ENCODE assay signal across 1 cellular context in genomic region chr2:11516984-11517648, GRCh38.
TF ChIP-seq lines count a peak whose summit lies in the region.

No MANE protein-coding gene starts in this region.

TF ChIP-seq in HepG2, 621 proteins besides CTCF, POLR2A, EP300 and RAD21 (continues in another document):
- TF ChIP-seq ZNF567 (CRISPR knock-in tag; IDR thresholded peaks at IDR 0.05; ENCODE audit: borderline replicate concordance) = no peak
- no peak for TF ChIP-seq ETV6 (CRISPR knock-in tag; conservative IDR thresholded peaks at IDR 0.05)
- no peak for TF ChIP-seq RERE (CRISPR knock-in tag; IDR thresholded peaks at IDR 0.05; ENCODE audit: low read depth)
- no peak for TF ChIP-seq ZNF775 (CRISPR knock-in tag; IDR thresholded peaks at IDR 0.05; ENCODE audit: borderline replicate concordance)
- 0 out of 2 replicates have a peak, but pooled peaks have one; percentile 39 for TF ChIP-seq EED (CRISPR knock-in tag; IDR thresholded peaks at IDR 0.05)
- TF ChIP-seq CENPX (CRISPR knock-in tag; IDR thresholded peaks at IDR 0.05) = no peak
- no peak for TF ChIP-seq JDP2 (CRISPR knock-in tag; IDR thresholded peaks at IDR 0.05; ENCODE audit: borderline replicate concordance)
- no peak for TF ChIP-seq TEF (CRISPR knock-in tag; IDR thresholded peaks at IDR 0.05)
- TF ChIP-seq RBFOX2 (IDR thresholded peaks at IDR 0.05; ENCODE audit: low read depth, low read length) = no peak
- no peak for TF ChIP-seq ZNF501 (CRISPR knock-in tag; IDR thresholded peaks at IDR 0.05)
- no peak for TF ChIP-seq ERF (CRISPR knock-in tag; IDR thresholded peaks at IDR 0.05)
- TF ChIP-seq, protein P1, sequence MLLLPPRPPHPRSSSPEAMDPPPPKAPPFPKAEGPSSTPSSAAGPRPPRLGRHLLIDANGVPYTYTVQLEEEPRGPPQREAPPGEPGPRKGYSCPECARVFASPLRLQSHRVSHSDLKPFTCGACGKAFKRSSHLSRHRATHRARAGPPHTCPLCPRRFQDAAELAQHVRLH (CRISPR knock-in tag; IDR thresholded peaks at IDR 0.05; ENCODE audit: borderline replicate concordance, low read depth) = no peak
- TF ChIP-seq ZBTB38 (CRISPR knock-in tag; IDR thresholded peaks at IDR 0.05) = peak; percentile 82
- no peak for TF ChIP-seq ZMYM2 (CRISPR knock-in tag; IDR thresholded peaks at IDR 0.05)
- TF ChIP-seq, protein P2, sequence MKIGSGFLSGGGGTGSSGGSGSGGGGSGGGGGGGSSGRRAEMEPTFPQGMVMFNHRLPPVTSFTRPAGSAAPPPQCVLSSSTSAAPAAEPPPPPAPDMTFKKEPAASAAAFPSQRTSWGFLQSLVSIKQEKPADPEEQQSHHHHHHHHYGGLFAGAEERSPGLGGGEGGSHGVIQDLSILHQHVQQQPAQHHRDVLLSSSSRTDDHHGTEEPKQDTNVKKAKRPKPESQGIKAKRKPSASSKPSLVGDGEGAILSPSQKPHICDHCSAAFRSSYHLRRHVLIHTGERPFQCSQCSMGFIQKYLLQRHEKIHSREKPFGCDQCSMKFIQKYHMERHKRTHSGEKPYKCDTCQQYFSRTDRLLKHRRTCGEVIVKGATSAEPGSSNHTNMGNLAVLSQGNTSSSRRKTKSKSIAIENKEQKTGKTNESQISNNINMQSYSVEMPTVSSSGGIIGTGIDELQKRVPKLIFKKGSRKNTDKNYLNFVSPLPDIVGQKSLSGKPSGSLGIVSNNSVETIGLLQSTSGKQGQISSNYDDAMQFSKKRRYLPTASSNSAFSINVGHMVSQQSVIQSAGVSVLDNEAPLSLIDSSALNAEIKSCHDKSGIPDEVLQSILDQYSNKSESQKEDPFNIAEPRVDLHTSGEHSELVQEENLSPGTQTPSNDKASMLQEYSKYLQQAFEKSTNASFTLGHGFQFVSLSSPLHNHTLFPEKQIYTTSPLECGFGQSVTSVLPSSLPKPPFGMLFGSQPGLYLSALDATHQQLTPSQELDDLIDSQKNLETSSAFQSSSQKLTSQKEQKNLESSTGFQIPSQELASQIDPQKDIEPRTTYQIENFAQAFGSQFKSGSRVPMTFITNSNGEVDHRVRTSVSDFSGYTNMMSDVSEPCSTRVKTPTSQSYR (CRISPR knock-in tag; IDR thresholded peaks at IDR 0.05; ENCODE audit: borderline replicate concordance) = no peak
- TF ChIP-seq ZNF672 (CRISPR knock-in tag; IDR thresholded peaks at IDR 0.05) = no peak
- no peak for TF ChIP-seq ZBTB14 (CRISPR knock-in tag; IDR thresholded peaks at IDR 0.05)
- TF ChIP-seq, protein P3, sequence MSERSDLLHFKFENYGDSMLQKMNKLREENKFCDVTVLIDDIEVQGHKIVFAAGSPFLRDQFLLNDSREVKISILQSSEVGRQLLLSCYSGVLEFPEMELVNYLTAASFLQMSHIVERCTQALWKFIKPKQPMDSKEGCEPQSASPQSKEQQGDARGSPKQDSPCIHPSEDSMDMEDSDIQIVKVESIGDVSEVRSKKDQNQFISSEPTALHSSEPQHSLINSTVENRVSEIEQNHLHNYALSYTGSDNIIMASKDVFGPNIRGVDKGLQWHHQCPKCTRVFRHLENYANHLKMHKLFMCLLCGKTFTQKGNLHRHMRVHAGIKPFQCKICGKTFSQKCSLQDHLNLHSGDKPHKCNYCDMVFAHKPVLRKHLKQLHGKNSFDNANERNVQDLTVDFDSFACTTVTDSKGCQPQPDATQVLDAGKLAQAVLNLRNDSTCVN (CRISPR knock-in tag; IDR thresholded peaks at IDR 0.05; ENCODE audit: borderline replicate concordance) = no peak
- TF ChIP-seq, protein P4, sequence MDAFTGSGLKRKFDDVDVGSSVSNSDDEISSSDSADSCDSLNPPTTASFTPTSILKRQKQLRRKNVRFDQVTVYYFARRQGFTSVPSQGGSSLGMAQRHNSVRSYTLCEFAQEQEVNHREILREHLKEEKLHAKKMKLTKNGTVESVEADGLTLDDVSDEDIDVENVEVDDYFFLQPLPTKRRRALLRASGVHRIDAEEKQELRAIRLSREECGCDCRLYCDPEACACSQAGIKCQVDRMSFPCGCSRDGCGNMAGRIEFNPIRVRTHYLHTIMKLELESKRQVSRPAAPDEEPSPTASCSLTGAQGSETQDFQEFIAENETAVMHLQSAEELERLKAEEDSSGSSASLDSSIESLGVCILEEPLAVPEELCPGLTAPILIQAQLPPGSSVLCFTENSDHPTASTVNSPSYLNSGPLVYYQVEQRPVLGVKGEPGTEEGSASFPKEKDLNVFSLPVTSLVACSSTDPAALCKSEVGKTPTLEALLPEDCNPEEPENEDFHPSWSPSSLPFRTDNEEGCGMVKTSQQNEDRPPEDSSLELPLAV (CRISPR knock-in tag; conservative IDR thresholded peaks at IDR 0.05; ENCODE audit: low read depth) = no peak
- no peak for TF ChIP-seq MBNL3 (CRISPR knock-in tag; conservative IDR thresholded peaks at IDR 0.05)
- TF ChIP-seq, protein P5, sequence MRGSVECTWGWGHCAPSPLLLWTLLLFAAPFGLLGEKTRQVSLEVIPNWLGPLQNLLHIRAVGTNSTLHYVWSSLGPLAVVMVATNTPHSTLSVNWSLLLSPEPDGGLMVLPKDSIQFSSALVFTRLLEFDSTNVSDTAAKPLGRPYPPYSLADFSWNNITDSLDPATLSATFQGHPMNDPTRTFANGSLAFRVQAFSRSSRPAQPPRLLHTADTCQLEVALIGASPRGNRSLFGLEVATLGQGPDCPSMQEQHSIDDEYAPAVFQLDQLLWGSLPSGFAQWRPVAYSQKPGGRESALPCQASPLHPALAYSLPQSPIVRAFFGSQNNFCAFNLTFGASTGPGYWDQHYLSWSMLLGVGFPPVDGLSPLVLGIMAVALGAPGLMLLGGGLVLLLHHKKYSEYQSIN (CRISPR knock-in tag; IDR thresholded peaks at IDR 0.05; ENCODE audit: borderline replicate concordance) = no peak
- TF ChIP-seq ATF5 (CRISPR knock-in tag; IDR thresholded peaks at IDR 0.05; ENCODE audit: low read depth) = no peak
- TF ChIP-seq RFXAP (CRISPR knock-in tag; IDR thresholded peaks at IDR 0.05; ENCODE audit: borderline replicate concordance) = no peak
- TF ChIP-seq ZNF550 (CRISPR knock-in tag; IDR thresholded peaks at IDR 0.05; ENCODE audit: borderline replicate concordance) = no peak
- no peak for TF ChIP-seq ZNF331 (CRISPR knock-in tag; IDR thresholded peaks at IDR 0.05)
- TF ChIP-seq JUND (CRISPR knock-in tag; IDR thresholded peaks at IDR 0.05) = no peak
- peak; percentile 60 for TF ChIP-seq ZNF687 (CRISPR knock-in tag; IDR thresholded peaks at IDR 0.05)
- TF ChIP-seq ZNF496 (CRISPR knock-in tag; IDR thresholded peaks at IDR 0.05; ENCODE audit: insufficient replicate concordance) = no peak
- TF ChIP-seq, protein P6, sequence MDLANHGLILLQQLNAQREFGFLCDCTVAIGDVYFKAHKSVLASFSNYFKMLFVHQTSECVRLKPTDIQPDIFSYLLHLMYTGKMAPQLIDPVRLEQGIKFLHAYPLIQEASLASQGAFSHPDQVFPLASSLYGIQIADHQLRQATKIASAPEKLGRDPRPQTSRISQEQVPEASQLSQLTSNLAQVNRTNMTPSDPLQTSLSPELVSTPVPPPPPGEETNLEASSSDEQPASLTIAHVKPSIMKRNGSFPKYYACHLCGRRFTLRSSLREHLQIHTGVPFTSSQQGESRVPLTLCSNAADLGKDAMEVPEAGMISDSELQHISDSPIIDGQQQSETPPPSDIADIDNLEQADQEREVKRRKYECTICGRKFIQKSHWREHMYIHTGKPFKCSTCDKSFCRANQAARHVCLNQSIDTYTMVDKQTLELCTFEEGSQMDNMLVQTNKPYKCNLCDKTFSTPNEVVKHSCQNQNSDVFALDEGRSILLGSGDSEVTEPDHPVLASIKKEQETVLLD (CRISPR knock-in tag; IDR thresholded peaks at IDR 0.05; ENCODE audit: low read depth) = no peak
- TF ChIP-seq, protein P7, sequence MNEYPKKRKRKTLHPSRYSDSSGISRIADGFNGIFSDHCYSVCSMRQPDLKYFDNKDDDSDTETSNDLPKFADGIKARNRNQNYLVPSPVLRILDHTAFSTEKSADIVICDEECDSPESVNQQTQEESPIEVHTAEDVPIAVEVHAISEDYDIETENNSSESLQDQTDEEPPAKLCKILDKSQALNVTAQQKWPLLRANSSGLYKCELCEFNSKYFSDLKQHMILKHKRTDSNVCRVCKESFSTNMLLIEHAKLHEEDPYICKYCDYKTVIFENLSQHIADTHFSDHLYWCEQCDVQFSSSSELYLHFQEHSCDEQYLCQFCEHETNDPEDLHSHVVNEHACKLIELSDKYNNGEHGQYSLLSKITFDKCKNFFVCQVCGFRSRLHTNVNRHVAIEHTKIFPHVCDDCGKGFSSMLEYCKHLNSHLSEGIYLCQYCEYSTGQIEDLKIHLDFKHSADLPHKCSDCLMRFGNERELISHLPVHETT (CRISPR knock-in tag; conservative IDR thresholded peaks at IDR 0.05) = no peak
- 0 out of 2 replicates have a peak, but pooled peaks have one; percentile 16 for TF ChIP-seq RXRA (CRISPR knock-in tag; IDR thresholded peaks at IDR 0.05)
- no peak for TF ChIP-seq ZC3H4 (CRISPR knock-in tag; IDR thresholded peaks at IDR 0.05; ENCODE audit: borderline replicate concordance)
- TF ChIP-seq HMGA1 (CRISPR knock-in tag; conservative IDR thresholded peaks at IDR 0.05) = no peak
- TF ChIP-seq SP5 (CRISPR knock-in tag; IDR thresholded peaks at IDR 0.05; ENCODE audit: borderline replicate concordance, low read depth) = no peak
- TF ChIP-seq MYNN (CRISPR knock-in tag; IDR thresholded peaks at IDR 0.05; ENCODE audit: low read depth) = no peak
